Comparison of ENCODE assay signal across 1 cellular context in the genomic region with DNA sequence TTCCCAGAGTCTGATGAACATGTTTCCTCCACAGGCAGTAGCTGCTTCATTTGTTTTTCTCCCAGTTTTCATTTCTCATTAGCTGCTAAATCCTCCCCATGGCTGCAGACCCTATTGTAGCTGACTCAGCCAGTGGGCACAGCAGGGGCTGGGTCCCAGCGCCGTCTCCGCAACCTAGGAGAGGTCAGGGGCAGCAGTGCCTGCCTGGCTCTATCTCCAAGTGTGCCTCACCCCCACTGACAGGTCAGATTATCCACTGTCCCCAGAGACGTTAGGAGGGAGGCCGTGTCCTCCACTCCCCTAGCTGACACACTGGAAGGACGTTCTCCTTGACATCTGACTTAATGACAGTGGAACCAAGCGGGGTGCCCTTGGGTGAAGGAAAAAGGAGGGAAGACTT.
TF ChIP-seq lines count a peak whose summit lies in the region.

No MANE protein-coding gene starts in this region.

TF ChIP-seq in HEK293, 187 proteins besides CTCF, POLR2A, EP300 and RAD21 (continued from another document):
- TF ChIP-seq ZIC2 (tag by site-specific recombination; IDR thresholded peaks at IDR 0.05) (peak; percentile 87), ZNF623 (tag by site-specific recombination; IDR thresholded peaks at IDR 0.05) (no peak)
- TF ChIP-seq, protein P1, sequence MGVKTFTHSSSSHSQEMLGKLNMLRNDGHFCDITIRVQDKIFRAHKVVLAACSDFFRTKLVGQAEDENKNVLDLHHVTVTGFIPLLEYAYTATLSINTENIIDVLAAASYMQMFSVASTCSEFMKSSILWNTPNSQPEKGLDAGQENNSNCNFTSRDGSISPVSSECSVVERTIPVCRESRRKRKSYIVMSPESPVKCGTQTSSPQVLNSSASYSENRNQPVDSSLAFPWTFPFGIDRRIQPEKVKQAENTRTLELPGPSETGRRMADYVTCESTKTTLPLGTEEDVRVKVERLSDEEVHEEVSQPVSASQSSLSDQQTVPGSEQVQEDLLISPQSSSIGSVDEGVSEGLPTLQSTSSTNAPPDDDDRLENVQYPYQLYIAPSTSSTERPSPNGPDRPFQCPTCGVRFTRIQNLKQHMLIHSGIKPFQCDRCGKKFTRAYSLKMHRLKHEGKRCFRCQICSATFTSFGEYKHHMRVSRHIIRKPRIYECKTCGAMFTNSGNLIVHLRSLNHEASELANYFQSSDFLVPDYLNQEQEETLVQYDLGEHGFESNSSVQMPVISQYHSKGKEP (tag by site-specific recombination; IDR thresholded peaks at IDR 0.05): no peak
